In genomic region chr9:133137451-133138231, GRCh38 we compare ENCODE assay signal across 10 cellular contexts. TPM values are rescaled to one million over a fixed set of nuclear protein-coding genes. Genes with fewer than 3 reads are reported as not detected.
DNase-seq lines count a peak whose midpoint lies in the region; ATAC-seq, FAIRE-seq and TF ChIP-seq lines count a peak whose summit lies in the region.
"Had no signal": no experiment of that assay in that cellular context is flagged by ENCODE, and none has a peak within 500 bp of the region (broad histone marks: within the 10 kb centered on the region; RNA-seq: fewer than 3 reads in every experiment).

No MANE protein-coding gene starts in this region.

- H3K27ac ChIP-seq in CD8-positive, alpha-beta memory T cell (ENCODE audit: low read depth, low read length), result peak overlapping the region; percentile 65
- H3K27ac ChIP-seq in gastroesophageal sphincter (peak overlapping the region in 3 of 4 donors; percentile 65 to 89 (median 81)), prostate gland (peak overlapping the region; percentile 30 to 57)

- ATAC-seq in WTC11 (no peak), gastroesophageal sphincter (no peak), HG02981 (IDR thresholded peaks at IDR 0.05; ENCODE audit: unreplicated experiment) (no peak)

- H3K9me3 ChIP-seq in CD8-positive, alpha-beta memory T cell (ENCODE audit: low read length), result no peaks in the 10 kb centered on the region
- H3K9me3 ChIP-seq in gastroesophageal sphincter (no peaks in the 10 kb centered on the region), prostate gland (no peaks in the 10 kb centered on the region)

- H3K36me3 ChIP-seq in CD8-positive, alpha-beta memory T cell (ENCODE audit: insufficient read depth, low read length), result no peaks in the 10 kb centered on the region
- no peaks in the 10 kb centered on the region for H3K36me3 ChIP-seq in gastroesophageal sphincter
- H3K36me3 ChIP-seq in prostate gland, result no peaks in the 10 kb centered on the region

- H3K4me3 Mint-ChIP-seq in CD8-positive, alpha-beta memory T cell, result no peak overlapping the region
- H3K4me3 Mint-ChIP-seq in WTC11, result no peak overlapping the region

- H3K4me1 ChIP-seq in CD8-positive, alpha-beta memory T cell (ENCODE audit: insufficient read depth, low read length), result peaks cover 77% of the 10 kb centered on the region
- peaks cover 8 to 100% (median 35%) of the 10 kb centered on the region in 3 donors for H3K4me1 ChIP-seq in gastroesophageal sphincter
- peaks cover 28% of the 10 kb centered on the region for H3K4me1 ChIP-seq in prostate gland (replicated peaks)

- no CpG with 5 or more reads among the region's 16 CpGs for WGBS in gastroesophageal sphincter (ENCODE audit: low coverage in 1 of 2), 2 donors
- 78% methylated on average over 16 of the region's 16 CpGs for WGBS in prostate gland

- peaks cover 54 to 82% (median 57%) of the 10 kb centered on the region in 3 donors for H3K4me1 Mint-ChIP-seq in CD8-positive, alpha-beta memory T cell
- H3K4me1 Mint-ChIP-seq in WTC11, result peaks cover 7% of the 10 kb centered on the region; the same call in 1 of the 2 replicates

- TF ChIP-seq CTCF in WTC11 (IDR thresholded peaks at IDR 0.05) (no peak), gastroesophageal sphincter (IDR thresholded peaks at IDR 0.05) (no peak), prostate gland (IDR thresholded peaks at IDR 0.05) (no peak)

- intact Hi-C loops in prostate gland (cut with DNase I), result no loop called here

- TF ChIP-seq EP300 in gastroesophageal sphincter (IDR thresholded peaks at IDR 0.05), result no peak

- DNase-seq in CD8-positive, alpha-beta memory T cell, result no peak
- DNase-seq in WTC11 (ENCODE audit: low spot score) (no peak), prostate gland (ENCODE audit: low spot score) (peak; percentile 31), GM12892 (ENCODE audit: insufficient read length) (no peak), COR-L47 (lab: John Stamatoyannopoulos, UW) (no peak), HuH-7 (ENCODE audit: low spot score) (no peak)
- DNase-seq: DMS153, NCI-H1436 treated with DMSO at 0.1 percent for 48 hours had no signal

- H3K27me3 ChIP-seq in CD8-positive, alpha-beta memory T cell (ENCODE audit: insufficient read depth, low read length, poor library complexity, severe bottlenecking), result no peaks in the 10 kb centered on the region
- H3K27me3 ChIP-seq in gastroesophageal sphincter (no peaks in the 10 kb centered on the region), prostate gland (replicated peaks; ENCODE audit: insufficient read depth) (no peaks in the 10 kb centered on the region)

- H3K9me3 Mint-ChIP-seq in CD8-positive, alpha-beta memory T cell, result no peaks in the 10 kb centered on the region
- H3K9me3 Mint-ChIP-seq in WTC11, result no peaks in the 10 kb centered on the region

- peaks cover 0 to 2% of the 10 kb centered on the region in 2 donors for H3K27me3 Mint-ChIP-seq in CD8-positive, alpha-beta memory T cell
- no peaks in the 10 kb centered on the region for H3K27me3 Mint-ChIP-seq in WTC11 (ENCODE audit: low read depth)

- POLR2A ChIA-PET in CD8-positive, alpha-beta memory T cell (lab: Charles Lee), result interaction anchor here (1.1 kb wide), 1 partner anchor 23 kb away, joined by 3 read pairs; no protein-coding TSS in a partner anchor
- POLR2A ChIA-PET in WTC11 (lab: Charles Lee), result interaction anchor here (1.1 kb wide), 1 partner anchor 107 kb away, joined by 3 read pairs; the partner anchor contains the start of gene GTF3C5

- CTCF ChIA-PET in CD8-positive, alpha-beta memory T cell (lab: Charles Lee), result interaction anchor here (1.0 to 1.5 kb wide), 3 partner anchors 10 to 116 kb away, joined by 3 to 7 read pairs (median 5); no protein-coding TSS in a partner anchor
- CTCF ChIA-PET in WTC11 (lab: Charles Lee), result interaction anchor here (0.8 to 1.8 kb wide), 5 partner anchors 10 to 115 kb away, joined by 3 to 9 read pairs (median 3); no protein-coding TSS in a partner anchor

- TF ChIP-seq POLR2A in gastroesophageal sphincter (IDR thresholded peaks at IDR 0.05) (no peak), prostate gland (IDR thresholded peaks at IDR 0.05) (no peak), GM12892 (IDR thresholded peaks at IDR 0.05; ENCODE audit: low read depth, low read length) (no peak)

- H3K36me3 Mint-ChIP-seq in CD8-positive, alpha-beta memory T cell, result peaks cover 0 to 9% (median 0%) of the 10 kb centered on the region in 3 donors
- H3K36me3 Mint-ChIP-seq in WTC11, result no peaks in the 10 kb centered on the region

- FAIRE-seq in GM12892 (lab: Jason Lieb, UNC), result no peak

- no peak overlapping the region for H3K4me3 ChIP-seq in CD8-positive, alpha-beta memory T cell (ENCODE audit: low read length)
- H3K4me3 ChIP-seq in gastroesophageal sphincter (no peak overlapping the region), prostate gland (no peak overlapping the region)

- H3K27ac Mint-ChIP-seq in CD8-positive, alpha-beta memory T cell, result peak overlapping the region; percentile 71 to 100 (median 86)
- H3K27ac Mint-ChIP-seq in WTC11, result 0 out of 2 replicates have a peak overlapping the region, but pooled peaks have one; percentile 27

TF ChIP-seq in WTC11, 78 proteins besides CTCF, POLR2A, EP300 and RAD21 (continues in another document):
- TF ChIP-seq CREB1 (CRISPR knock-in tag; IDR thresholded peaks at IDR 0.05) (no peak), SP1 (CRISPR knock-in tag; conservative IDR thresholded peaks at IDR 0.05) (no peak), MYBL2 (CRISPR knock-in tag; IDR thresholded peaks at IDR 0.05) (no peak), CBFB (CRISPR knock-in tag; IDR thresholded peaks at IDR 0.05; ENCODE audit: low read depth) (no peak), SMAD4 (CRISPR knock-in tag; IDR thresholded peaks at IDR 0.05) (no peak), ZNF416 (CRISPR knock-in tag; IDR thresholded peaks at IDR 0.05) (no peak), ZSCAN18 (CRISPR knock-in tag; IDR thresholded peaks at IDR 0.05) (no peak), ZNF396 (CRISPR knock-in tag; IDR thresholded peaks at IDR 0.05; ENCODE audit: borderline replicate concordance) (no peak), ZBTB21 (CRISPR knock-in tag; IDR thresholded peaks at IDR 0.05; ENCODE audit: borderline replicate concordance) (no peak), E2F4 (CRISPR knock-in tag; IDR thresholded peaks at IDR 0.05; ENCODE audit: borderline replicate concordance, low read depth) (no peak), HMGA2 (CRISPR knock-in tag; IDR thresholded peaks at IDR 0.05) (no peak), IRF1 (CRISPR knock-in tag; IDR thresholded peaks at IDR 0.05) (no peak), FOXP4 (CRISPR knock-in tag; IDR thresholded peaks at IDR 0.05) (no peak), NFE2L1 (CRISPR knock-in tag; IDR thresholded peaks at IDR 0.05) (no peak), PRRX2 (CRISPR knock-in tag; IDR thresholded peaks at IDR 0.05) (no peak), NFYB (CRISPR knock-in tag; conservative IDR thresholded peaks at IDR 0.05; ENCODE audit: low read depth) (no peak)

RNA-seq across cellular contexts. Expression of gene RALGDS, which starts 16.6 kb away (rescaled TPM):
- 10 to 100 TPM; 59.1 to 67.8 TPM for total RNA-seq in CD8-positive, alpha-beta memory T cell
- polyA plus RNA-seq in CD8-positive, alpha-beta memory T cell, result 78.0 TPM
- total RNA-seq in WTC11 (2021) (19.5 to 23.2 TPM (median 22.9 TPM) in 3 replicates), gastroesophageal sphincter (10 to 100 TPM; 44.8 to 53.0 (median 49.8) TPM), prostate gland (10 to 100 TPM; 49.6 to 77.4 TPM)
- polyA plus RNA-seq in GM12892 (2012; ENCODE audit: missing spikeins), result 24.6 TPM

RNA-seq across cellular contexts. Expression of gene GBGT1, which starts 26.1 kb away (rescaled TPM):
- 1 to 10 TPM; 1.8 to 2.6 TPM for total RNA-seq in CD8-positive, alpha-beta memory T cell
- polyA plus RNA-seq in CD8-positive, alpha-beta memory T cell, result not detected
- 14.5 to 16.7 TPM (median 16.5 TPM) in 3 replicates for total RNA-seq in WTC11 (2021)
- 10 to 100 TPM; 11.3 to 18.0 (median 15.6) TPM for total RNA-seq in gastroesophageal sphincter
- total RNA-seq in prostate gland, result 10 to 100 TPM; 10.7 to 14.0 TPM
- 3.5 TPM for polyA plus RNA-seq in GM12892 (2012; ENCODE audit: missing spikeins)
